Comparison of ENCODE assay signal across 1 cellular context in genomic region chr7:40755438-40755837, GRCh38.
TF ChIP-seq lines count a peak whose summit lies in the region.

No MANE protein-coding gene starts in this region.

TF ChIP-seq in HepG2, 621 proteins besides CTCF, POLR2A, EP300 and RAD21 (continued from another document and continues in another):
- TF ChIP-seq ZNF639 (CRISPR knock-in tag; conservative IDR thresholded peaks at IDR 0.05) (no peak), RELA (CRISPR knock-in tag; IDR thresholded peaks at IDR 0.05) (no peak), ZNF414 (CRISPR knock-in tag; IDR thresholded peaks at IDR 0.05) (no peak), RXRA (CRISPR knock-in tag; IDR thresholded peaks at IDR 0.05) (peak; percentile 61; the same call in 1 of the 2 replicates), TMF1 (CRISPR knock-in tag; IDR thresholded peaks at IDR 0.05; ENCODE audit: low read depth) (no peak), ZNF775 (CRISPR knock-in tag; IDR thresholded peaks at IDR 0.05; ENCODE audit: borderline replicate concordance) (no peak), ZNF383 (CRISPR knock-in tag; IDR thresholded peaks at IDR 0.05; ENCODE audit: borderline replicate concordance) (no peak), ZNF672 (CRISPR knock-in tag; IDR thresholded peaks at IDR 0.05) (no peak), ZNF326 (CRISPR knock-in tag; IDR thresholded peaks at IDR 0.05; ENCODE audit: borderline replicate concordance) (no peak), CBX2 (IDR thresholded peaks at IDR 0.05; ENCODE audit: low read depth, low read length) (no peak), CBX2 (CRISPR knock-in tag; IDR thresholded peaks at IDR 0.05; ENCODE audit: low read depth) (no peak), CENPT (CRISPR knock-in tag; IDR thresholded peaks at IDR 0.05; ENCODE audit: low read depth) (no peak), CENPBD1 (CRISPR knock-in tag; IDR thresholded peaks at IDR 0.05; ENCODE audit: borderline replicate concordance, low read depth) (no peak), FOXO1 (CRISPR knock-in tag; IDR thresholded peaks at IDR 0.05) (0 out of 2 replicates have a peak, but pooled peaks have one; percentile 44), HHEX (CRISPR knock-in tag; IDR thresholded peaks at IDR 0.05) (0 out of 2 replicates have a peak, but pooled peaks have one; percentile 26), ZNF281 (CRISPR knock-in tag; IDR thresholded peaks at IDR 0.05; ENCODE audit: borderline replicate concordance) (no peak), ZSCAN29 (CRISPR knock-in tag; conservative IDR thresholded peaks at IDR 0.05) (no peak), PCBP2 (optimal IDR thresholded peaks at IDR 0.05; ENCODE audit: low read depth, low read length, poor library complexity, severe bottlenecking) (no peak), SP4 (CRISPR knock-in tag; IDR thresholded peaks at IDR 0.05) (no peak), ZBTB7A (CRISPR knock-in tag; IDR thresholded peaks at IDR 0.05) (no peak), ZMAT3 (CRISPR knock-in tag; conservative IDR thresholded peaks at IDR 0.05) (0 out of 2 replicates have a peak, but pooled peaks have one; percentile 49), KDM6A (CRISPR knock-in tag; IDR thresholded peaks at IDR 0.05; ENCODE audit: low read depth) (peak; percentile 79; the same call in 1 of the 2 replicates), ISX (CRISPR knock-in tag; conservative IDR thresholded peaks at IDR 0.05) (no peak), ZBTB42 (CRISPR knock-in tag; IDR thresholded peaks at IDR 0.05) (no peak), ZNF607 (CRISPR knock-in tag; IDR thresholded peaks at IDR 0.05; ENCODE audit: borderline replicate concordance) (no peak), ZNF317 (CRISPR knock-in tag; IDR thresholded peaks at IDR 0.05) (no peak), DNMT1 (CRISPR knock-in tag; IDR thresholded peaks at IDR 0.05) (no peak), ZBTB21 (CRISPR knock-in tag; IDR thresholded peaks at IDR 0.05) (no peak), ZKSCAN1 (IDR thresholded peaks at IDR 0.05; ENCODE audit: low read length) (no peak), ZNF296 (CRISPR knock-in tag; conservative IDR thresholded peaks at IDR 0.05) (no peak), CREBL2 (CRISPR knock-in tag; IDR thresholded peaks at IDR 0.05; ENCODE audit: borderline replicate concordance) (no peak), ZNF451 (CRISPR knock-in tag; IDR thresholded peaks at IDR 0.05) (peak; percentile 36; the same call in 1 of the 2 replicates), ZNF263 (CRISPR knock-in tag; IDR thresholded peaks at IDR 0.05) (no peak), SMYD3 (CRISPR knock-in tag; IDR thresholded peaks at IDR 0.05) (0 out of 2 replicates have a peak, but pooled peaks have one; percentile 28), ZBTB8A (CRISPR knock-in tag; IDR thresholded peaks at IDR 0.05; ENCODE audit: borderline replicate concordance, low read depth) (no peak), AKNA (CRISPR knock-in tag; IDR thresholded peaks at IDR 0.05; ENCODE audit: borderline replicate concordance) (no peak), KDM4B (CRISPR knock-in tag; IDR thresholded peaks at IDR 0.05) (0 out of 2 replicates have a peak, but pooled peaks have one; percentile 65), RBM39 (IDR thresholded peaks at IDR 0.05; ENCODE audit: low read depth, low read length, poor library complexity, severe bottlenecking) (no peak), FOXP4 (CRISPR knock-in tag; IDR thresholded peaks at IDR 0.05) (peak; percentile 72; the same call in 1 of the 2 replicates), HIC2 (CRISPR knock-in tag; IDR thresholded peaks at IDR 0.05; ENCODE audit: low read depth) (peak; percentile 68; the same call in 1 of the 2 replicates), ATF2 (CRISPR knock-in tag; IDR thresholded peaks at IDR 0.05) (peak; percentile 30; the same call in 1 of the 2 replicates), MZF1 (CRISPR knock-in tag; IDR thresholded peaks at IDR 0.05; ENCODE audit: borderline replicate concordance) (no peak), SOX5 (CRISPR knock-in tag; IDR thresholded peaks at IDR 0.05; ENCODE audit: borderline replicate concordance) (peak; percentile 75), GLI4 (CRISPR knock-in tag; IDR thresholded peaks at IDR 0.05; ENCODE audit: borderline replicate concordance) (no peak), ZNF850 (CRISPR knock-in tag; conservative IDR thresholded peaks at IDR 0.05) (no peak), HNRNPK (IDR thresholded peaks at IDR 0.05; ENCODE audit: low read depth, low read length, poor library complexity, severe bottlenecking) (no peak), ARNT (IDR thresholded peaks at IDR 0.05) (no peak), HOXA7 (CRISPR knock-in tag; IDR thresholded peaks at IDR 0.05) (no peak), NFIC (IDR thresholded peaks at IDR 0.05; ENCODE audit: low read length) (peak; percentile 68), HMG20B (CRISPR knock-in tag; conservative IDR thresholded peaks at IDR 0.05) (0 out of 2 replicates have a peak, but pooled peaks have one; percentile 38), PTBP1 (IDR thresholded peaks at IDR 0.05; ENCODE audit: low read depth, low read length, poor library complexity, severe bottlenecking) (no peak), MAFF (IDR thresholded peaks at IDR 0.05; ENCODE audit: low read depth, low read length) (peak; percentile 26; the same call in 1 of the 2 replicates)
